Comparison of ENCODE assay signal across 34 cellular contexts in the genomic region with DNA sequence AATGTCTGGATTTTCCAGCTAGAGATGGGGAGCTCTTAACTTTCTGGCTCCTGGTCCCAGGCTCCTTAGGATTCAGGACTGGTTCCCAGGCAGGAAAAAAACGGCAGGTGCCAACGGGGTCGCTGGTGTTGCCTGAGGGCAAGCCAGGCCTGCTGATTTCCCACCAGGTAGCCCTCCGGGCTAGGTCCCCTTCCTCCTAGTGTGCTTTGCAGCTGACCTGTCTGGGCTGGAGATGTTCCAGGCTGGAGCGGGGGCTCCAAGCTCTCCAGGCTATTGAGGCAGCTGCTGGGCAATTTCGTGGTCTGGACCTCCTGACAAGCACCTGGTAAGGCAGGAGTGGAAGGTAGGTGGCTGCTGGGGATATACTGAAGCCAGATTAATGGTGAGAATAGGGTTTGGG. TPM values are rescaled to one million over a fixed set of nuclear protein-coding genes. Genes with fewer than 3 reads are reported as not detected.
A peak's percentile ranks its signal among the peaks of the same experiment; 100 is the strongest.
DNase-seq lines count a peak whose midpoint lies in the region; ATAC-seq, FAIRE-seq and TF ChIP-seq lines count a peak whose summit lies in the region.
"Had no signal": no experiment of that assay in that cellular context is flagged by ENCODE, and none has a peak within 500 bp of the region (broad histone marks: within the 10 kb centered on the region; RNA-seq: fewer than 3 reads in every experiment).

No MANE protein-coding gene starts in this region.

- no peak for TF ChIP-seq CTCF in kidney (IDR thresholded peaks at IDR 0.05; ENCODE audit: borderline replicate concordance, extremely low read depth, insufficient read depth)

- H3K9me3 ChIP-seq in kidney (ENCODE audit: control insufficient read depth in 1 of 2, low read length in 2 of 2) (no peaks in the 10 kb centered on the region), aorta (ENCODE audit: control insufficient read depth, low read length) (no peaks in the 10 kb centered on the region)
- H3K9me3 ChIP-seq: heart left ventricle, MG63, mucosa of descending colon, right atrium auricular region, uterus had no signal

- H3K27me3 Mint-ChIP-seq in activated naive CD4-positive, alpha-beta T cell treated with anti-CD3 and anti-CD28 coated beads for 36 hours (ENCODE audit: low read depth), result no peaks in the 10 kb centered on the region
- no peaks in the 10 kb centered on the region for H3K27me3 Mint-ChIP-seq in activated T-helper 2 cell treated with anti-CD3 and anti-CD28 coated beads, Interferon-gamma antibody, Interleukin-2, Interleukin-4, amounts not matched to agents 10 μg/mL and 5 μg/mL and 100 μg/mL, durations not matched to agents 14 hours and 24 hours and 36 hours (ENCODE audit: low read depth)
- H3K27me3 Mint-ChIP-seq: activated naive CD8-positive, alpha-beta T cell treated with anti-CD3 and anti-CD28 coated beads, Interleukin-2, amount 50 U/mL, for 24 hours; B cell; CD4-positive, alpha-beta memory T cell; stimulated activated naive CD8-positive, alpha-beta T cell treated with anti-CD3 and anti-CD28 coated beads, Interleukin-15, amount 100 ng/mL, for 72 hours had no signal

- 90 to 91% methylated on average over 6 of the region's 6 CpGs for WGBS in aorta, 2 donors

- intact Hi-C loops in activated naive CD4-positive, alpha-beta T cell treated with anti-CD3 and anti-CD28 coated beads for 36 hours (cut with micrococcal nuclease), result loop anchor here (2.0 kb wide), 1 partner anchor 142 kb away; no protein-coding TSS in a partner anchor
- intact Hi-C loops in activated T-helper 2 cell treated with anti-CD3 and anti-CD28 coated beads, Interferon-gamma antibody, Interleukin-2, Interleukin-4, amounts not matched to agents 10 μg/mL and 5 μg/mL and 100 μg/mL, durations not matched to agents 14 hours and 24 hours and 36 hours (cut with micrococcal nuclease), result no loop called here
- intact Hi-C loops in kidney (cut with DNase I) (no loop called here), aorta (cut with DNase I) (no loop called here)

- H3K36me3 ChIP-seq in kidney (ENCODE audit: control insufficient read depth in 1 of 2, insufficient read depth in 2 of 2, low read length in 2 of 2) (peaks cover 13% of the 10 kb centered on the region in 2 donors), aorta (ENCODE audit: control insufficient read depth in 1 of 2, insufficient read depth in 2 of 2, low read length in 1 of 2) (peaks cover 0 to 2% of the 10 kb centered on the region in 2 donors)
- H3K36me3 ChIP-seq: uterus had no signal

- CTCF ChIA-PET in activated naive CD4-positive, alpha-beta T cell treated with anti-CD3 and anti-CD28 coated beads for 36 hours (lab: Charles Lee), result interaction anchor here (0.7 to 1.1 kb wide), 3 partner anchors 9 to 139 kb away, joined by 3 to 4 read pairs (median 4); partner anchors contain the start of genes CCDC142 and TTC31

- H3K4me3 ChIP-seq in kidney (ENCODE audit: low read length in 2 of 2) (no peak overlapping the region), aorta (ENCODE audit: low read length in 2 of 2) (no peak overlapping the region)
- H3K4me3 ChIP-seq: GM12878, heart left ventricle, lung, MG63, mucosa of descending colon, right atrium auricular region, uterus had no signal

- H3K4me3 Mint-ChIP-seq in activated naive CD4-positive, alpha-beta T cell treated with anti-CD3 and anti-CD28 coated beads for 36 hours, result peak overlapping the region; percentile 12
- H3K4me3 Mint-ChIP-seq in activated T-helper 2 cell treated with anti-CD3 and anti-CD28 coated beads, Interferon-gamma antibody, Interleukin-2, Interleukin-4, amounts not matched to agents 10 μg/mL and 5 μg/mL and 100 μg/mL, durations not matched to agents 14 hours and 24 hours and 36 hours (ENCODE audit: low read depth), result peak overlapping the region; percentile 39
- H3K4me3 Mint-ChIP-seq: activated naive CD8-positive, alpha-beta T cell treated with anti-CD3 and anti-CD28 coated beads, Interleukin-2, amount 50 U/mL, for 24 hours; B cell; WTC11 had no signal

- DNase-seq in activated naive CD4-positive, alpha-beta T cell treated with anti-CD3 and anti-CD28 coated beads for 36 hours, result no peak
- no peak for DNase-seq in activated naive CD4-positive, alpha-beta T cell treated with Interleukin-2 at 50 U/mL for 16 hours
- no peak for DNase-seq in activated T-helper 2 cell treated with anti-CD3 and anti-CD28 coated beads, Interferon-gamma antibody, Interleukin-2, Interleukin-4, amounts not matched to agents 10 μg/mL and 5 μg/mL and 100 μg/mL, durations not matched to agents 14 hours and 24 hours and 36 hours (ENCODE audit: low spot score)
- DNase-seq in kidney, result peak; percentile 64
- DNase-seq in aorta, result peak; percentile 40 to 67
- DNase-seq in urothelium cell line (ENCODE audit: low spot score), result no peak
- DNase-seq: ACHN; activated CD4-positive, alpha-beta T cell treated with anti-CD3 and anti-CD28 coated beads, Interleukin-2, amount 50 U/mL, for 4 hours; activated effector memory CD4-positive, alpha-beta T cell treated with Interleukin-2 at 50 U/mL for 16 hours; activated naive CD8-positive, alpha-beta T cell treated with anti-CD3 and anti-CD28 coated beads, Interleukin-2, amount 50 U/mL, for 24 hours; CD4-positive, alpha-beta memory T cell; foreskin melanocyte; heart left ventricle; MG63; mucosa of descending colon; NCI-H1105; NCI-H187; NCI-H446 treated with DMSO at 0.1 percent for 48 hours; NCI-H82; SIG-M5; stimulated activated CD8-positive, alpha-beta memory T cell treated with anti-CD3 and anti-CD28 coated beads, Interleukin-4, amount 100 ng/mL, for 48 hours; stimulated activated naive CD8-positive, alpha-beta T cell treated with anti-CD3 and anti-CD28 coated beads, Interleukin-15, amount 100 ng/mL, for 72 hours; uterus had no signal

- FAIRE-seq in kidney (lab: Jason Lieb, UNC), result no peak
- FAIRE-seq in urothelium cell line (lab: Jason Lieb, UNC), result no peak
- FAIRE-seq: endometrium, GM12878, RCC 7860 had no signal

- H3K9ac ChIP-seq in kidney (ENCODE audit: low read length in 2 of 2), result no peak overlapping the region
- H3K9ac ChIP-seq: KMS-11, parathyroid adenoma had no signal

- H3K27ac Mint-ChIP-seq in activated naive CD4-positive, alpha-beta T cell treated with anti-CD3 and anti-CD28 coated beads for 36 hours, result no peak overlapping the region
- no peak overlapping the region for H3K27ac Mint-ChIP-seq in activated T-helper 2 cell treated with anti-CD3 and anti-CD28 coated beads, Interferon-gamma antibody, Interleukin-2, Interleukin-4, amounts not matched to agents 10 μg/mL and 5 μg/mL and 100 μg/mL, durations not matched to agents 14 hours and 24 hours and 36 hours
- H3K27ac Mint-ChIP-seq: activated naive CD8-positive, alpha-beta T cell treated with anti-CD3 and anti-CD28 coated beads, Interleukin-2, amount 50 U/mL, for 24 hours; B cell; H9; stimulated activated naive CD8-positive, alpha-beta T cell treated with anti-CD3 and anti-CD28 coated beads, Interleukin-15, amount 100 ng/mL, for 72 hours; WTC11 had no signal

- peaks cover 21% of the 10 kb centered on the region for H3K36me3 Mint-ChIP-seq in activated naive CD4-positive, alpha-beta T cell treated with anti-CD3 and anti-CD28 coated beads for 36 hours (ENCODE audit: low read depth)
- peaks cover 57% of the 10 kb centered on the region for H3K36me3 Mint-ChIP-seq in activated T-helper 2 cell treated with anti-CD3 and anti-CD28 coated beads, Interferon-gamma antibody, Interleukin-2, Interleukin-4, amounts not matched to agents 10 μg/mL and 5 μg/mL and 100 μg/mL, durations not matched to agents 14 hours and 24 hours and 36 hours (ENCODE audit: low read depth)

- H3K4me1 ChIP-seq in kidney (ENCODE audit: control insufficient read depth in 1 of 2, insufficient read depth in 1 of 2, low read depth in 1 of 2, low read length in 2 of 2) (peaks cover 0 to 2% of the 10 kb centered on the region in 2 donors), aorta (ENCODE audit: control insufficient read depth in 1 of 2, insufficient read depth in 2 of 2, low read length in 2 of 2) (no peaks in the 10 kb centered on the region)
- H3K4me1 ChIP-seq: uterus had no signal

- peaks cover 23% of the 10 kb centered on the region for H3K4me1 Mint-ChIP-seq in activated naive CD4-positive, alpha-beta T cell treated with anti-CD3 and anti-CD28 coated beads for 36 hours (ENCODE audit: low read depth)
- H3K4me1 Mint-ChIP-seq in activated T-helper 2 cell treated with anti-CD3 and anti-CD28 coated beads, Interferon-gamma antibody, Interleukin-2, Interleukin-4, amounts not matched to agents 10 μg/mL and 5 μg/mL and 100 μg/mL, durations not matched to agents 14 hours and 24 hours and 36 hours (ENCODE audit: low read depth), result peaks cover 27% of the 10 kb centered on the region

- H3K27me3 ChIP-seq in aorta (ENCODE audit: control insufficient read depth in 1 of 2, insufficient read depth in 2 of 2, low read length in 1 of 2), result no peaks in the 10 kb centered on the region
- H3K27me3 ChIP-seq: heart left ventricle, MG63, right atrium auricular region, uterus had no signal

- H3K9me3 Mint-ChIP-seq in activated naive CD4-positive, alpha-beta T cell treated with anti-CD3 and anti-CD28 coated beads for 36 hours, result no peaks in the 10 kb centered on the region
- H3K9me3 Mint-ChIP-seq in activated T-helper 2 cell treated with anti-CD3 and anti-CD28 coated beads, Interferon-gamma antibody, Interleukin-2, Interleukin-4, amounts not matched to agents 10 μg/mL and 5 μg/mL and 100 μg/mL, durations not matched to agents 14 hours and 24 hours and 36 hours, result no peaks in the 10 kb centered on the region
- H3K9me3 Mint-ChIP-seq: activated naive CD8-positive, alpha-beta T cell treated with anti-CD3 and anti-CD28 coated beads, Interleukin-2, amount 50 U/mL, for 24 hours; H9; stimulated activated naive CD8-positive, alpha-beta T cell treated with anti-CD3 and anti-CD28 coated beads, Interleukin-15, amount 100 ng/mL, for 72 hours; WTC11 had no signal

- H3K27ac ChIP-seq in kidney (ENCODE audit: low read depth in 2 of 2, low read length in 2 of 2) (no peak overlapping the region), aorta (ENCODE audit: low read depth in 1 of 2, low read length in 2 of 2) (no peak overlapping the region)
- H3K27ac ChIP-seq: heart left ventricle, KMS-11, parathyroid adenoma, right atrium auricular region, uterus had no signal

- ATAC-seq in aorta (ENCODE audit: low FRiP score) (no peak), HG03521 (IDR thresholded peaks at IDR 0.05; ENCODE audit: unreplicated experiment) (no peak)
- ATAC-seq: activated naive CD8-positive, alpha-beta T cell treated with anti-CD3 and anti-CD28 coated beads, Interleukin-2, amount 50 U/mL, for 24 hours; GM12878; heart left ventricle; mucosa of descending colon; stimulated activated naive CD8-positive, alpha-beta T cell treated with anti-CD3 and anti-CD28 coated beads, Interleukin-15, amount 100 ng/mL, for 72 hours had no signal

RNA-seq across cellular contexts. Expression of gene MRPL53, which starts 2.0 kb away (rescaled TPM):
- 100 to 1,000 TPM; 112 to 117 TPM for total RNA-seq in activated naive CD4-positive, alpha-beta T cell treated with anti-CD3 and anti-CD28 coated beads for 36 hours
- 102 and 110 TPM in 2 replicates for total RNA-seq in activated T-helper 2 cell treated with anti-CD3 and anti-CD28 coated beads, Interferon-gamma antibody, Interleukin-2, Interleukin-4, amounts not matched to agents 10 μg/mL and 5 μg/mL and 100 μg/mL, durations not matched to agents 14 hours and 24 hours and 36 hours
- 85.1 TPM for total RNA-seq in kidney
- 157 TPM for polyA plus RNA-seq in kidney (ENCODE audit: insufficient read depth, low read depth, low replicate concordance)
- 10 to 100 TPM; 56.6 to 63.1 TPM for total RNA-seq in aorta
- 10 to 100 TPM; 55.1 to 55.8 TPM for polyA plus RNA-seq in aorta

RNA-seq across cellular contexts. Expression of gene CCDC142, which starts 8.3 kb away (rescaled TPM):
- total RNA-seq in activated naive CD4-positive, alpha-beta T cell treated with anti-CD3 and anti-CD28 coated beads for 36 hours, result 1 to 10 TPM; 3.7 to 5.8 TPM
- 25.1 and 26.9 TPM in 2 replicates for total RNA-seq in activated T-helper 2 cell treated with anti-CD3 and anti-CD28 coated beads, Interferon-gamma antibody, Interleukin-2, Interleukin-4, amounts not matched to agents 10 μg/mL and 5 μg/mL and 100 μg/mL, durations not matched to agents 14 hours and 24 hours and 36 hours
- 23.1 TPM for total RNA-seq in kidney
- 2.8 TPM for polyA plus RNA-seq in kidney (ENCODE audit: insufficient read depth, low read depth, low replicate concordance)
- 10 to 100 TPM; 16.1 to 26.0 TPM for total RNA-seq in aorta
- polyA plus RNA-seq in aorta, result 1 to 10 TPM; 3.4 to 9.3 TPM

RNA-seq across cellular contexts. Expression of gene TTC31, which starts 8.4 kb away (rescaled TPM):
- 10 to 100 TPM; 29.5 to 30.6 TPM for total RNA-seq in activated naive CD4-positive, alpha-beta T cell treated with anti-CD3 and anti-CD28 coated beads for 36 hours
- 35.1 and 35.9 TPM in 2 replicates for total RNA-seq in activated T-helper 2 cell treated with anti-CD3 and anti-CD28 coated beads, Interferon-gamma antibody, Interleukin-2, Interleukin-4, amounts not matched to agents 10 μg/mL and 5 μg/mL and 100 μg/mL, durations not matched to agents 14 hours and 24 hours and 36 hours
- 29.1 TPM for total RNA-seq in kidney
- polyA plus RNA-seq in kidney (ENCODE audit: insufficient read depth, low read depth, low replicate concordance), result 11.5 TPM
- total RNA-seq in aorta, result 10 to 100 TPM; 19.2 to 29.5 TPM
- 10 to 100 TPM in 1 of 2 donors, 1 to 10 TPM in 1; 4.0 to 18.4 TPM for polyA plus RNA-seq in aorta

RNA-seq across cellular contexts. Expression of gene MOGS, which starts 9.3 kb away (rescaled TPM):
- 10 to 100 TPM; 38.8 to 39.1 TPM for total RNA-seq in activated naive CD4-positive, alpha-beta T cell treated with anti-CD3 and anti-CD28 coated beads for 36 hours
- 83.2 and 86.4 TPM in 2 replicates for total RNA-seq in activated T-helper 2 cell treated with anti-CD3 and anti-CD28 coated beads, Interferon-gamma antibody, Interleukin-2, Interleukin-4, amounts not matched to agents 10 μg/mL and 5 μg/mL and 100 μg/mL, durations not matched to agents 14 hours and 24 hours and 36 hours
- 51.9 TPM for total RNA-seq in kidney
- 27.5 TPM for polyA plus RNA-seq in kidney (ENCODE audit: insufficient read depth, low read depth, low replicate concordance)
- total RNA-seq in aorta, result 10 to 100 TPM; 33.4 to 45.1 TPM
- polyA plus RNA-seq in aorta, result 10 to 100 TPM; 13.8 to 36.2 TPM

RNA-seq across cellular contexts. Expression of gene WBP1, which starts 16.2 kb away (rescaled TPM):
- total RNA-seq in activated naive CD4-positive, alpha-beta T cell treated with anti-CD3 and anti-CD28 coated beads for 36 hours, result 10 to 100 TPM; 39.4 to 40.0 TPM
- 38.6 and 40.7 TPM in 2 replicates for total RNA-seq in activated T-helper 2 cell treated with anti-CD3 and anti-CD28 coated beads, Interferon-gamma antibody, Interleukin-2, Interleukin-4, amounts not matched to agents 10 μg/mL and 5 μg/mL and 100 μg/mL, durations not matched to agents 14 hours and 24 hours and 36 hours
- total RNA-seq in kidney, result 83.9 TPM
- 150 TPM for polyA plus RNA-seq in kidney (ENCODE audit: insufficient read depth, low read depth, low replicate concordance)
- 10 to 100 TPM; 38.1 to 56.5 TPM for total RNA-seq in aorta
- polyA plus RNA-seq in aorta, result 100 to 1,000 TPM in 1 of 2 donors, 10 to 100 TPM in 1; 59.2 to 149 TPM

Comparison
In these comparisons a context has a peak if more than half of its experiments do, and no peak if none do; other contexts are left out.
1. DNase-seq: peak in kidney (single experiment) and aorta (2 of 2); none in activated naive CD4-positive, alpha-beta T cell treated with anti-CD3 and anti-CD28 coated beads for 36 hours (single experiment), activated naive CD4-positive, alpha-beta T cell treated with Interleukin-2 at 50 U/mL for 16 hours (single experiment), activated T-helper 2 cell treated with anti-CD3 and anti-CD28 coated beads, Interferon-gamma antibody, Interleukin-2, Interleukin-4, amounts not matched to agents 10 μg/mL and 5 μg/mL and 100 μg/mL, durations not matched to agents 14 hours and 24 hours and 36 hours (single experiment) and urothelium cell line (single experiment).